In the genomic region with DNA sequence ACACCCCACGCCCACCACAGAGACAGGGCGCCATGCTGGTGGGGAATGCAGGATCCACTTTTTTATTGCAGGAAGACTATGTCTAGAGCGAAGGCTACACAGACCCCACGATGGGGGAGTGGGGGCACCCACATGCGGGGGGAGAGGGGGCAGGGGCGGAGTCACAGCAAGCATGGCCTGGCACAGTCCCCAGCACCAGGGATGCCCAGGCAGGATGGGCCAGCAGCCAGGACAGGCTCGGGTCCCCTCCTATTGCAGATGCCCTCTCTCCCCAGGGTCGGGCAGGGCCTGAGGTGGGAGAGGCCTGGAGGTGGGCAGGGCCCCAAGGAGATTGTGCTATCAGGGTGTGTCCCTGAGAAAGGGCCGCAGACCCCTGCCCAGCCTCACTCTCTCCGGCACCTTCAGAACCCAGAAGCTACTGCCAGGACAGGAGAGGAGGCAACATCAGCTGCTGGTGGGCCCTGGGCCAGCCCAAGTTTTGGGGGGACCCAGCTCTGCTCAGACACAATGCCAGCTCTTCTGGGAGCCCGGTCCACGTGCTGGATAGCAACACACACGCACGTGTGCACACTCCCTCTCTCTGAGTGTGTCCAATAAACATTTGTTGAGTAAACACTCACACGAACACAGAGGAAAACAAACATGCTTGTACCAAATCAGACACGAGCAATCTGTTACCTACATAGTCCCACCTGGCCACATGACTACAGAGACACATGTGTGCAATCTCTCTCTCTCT, we compare ENCODE assay signal across 19 cellular contexts. TPM values are rescaled to one million over a fixed set of nuclear protein-coding genes. Genes with fewer than 3 reads are reported as not detected.
DNase-seq lines count a peak whose midpoint lies in the region; ATAC-seq, FAIRE-seq and TF ChIP-seq lines count a peak whose summit lies in the region.
"Had no signal": no experiment of that assay in that cellular context is flagged by ENCODE, and none has a peak within 500 bp of the region (broad histone marks: within the 10 kb centered on the region; RNA-seq: fewer than 3 reads in every experiment).

No MANE protein-coding gene starts in this region.

- no peak overlapping the region for H2BK5ac ChIP-seq in H1 (ENCODE audit: low read depth, low read length)

- H2AFZ ChIP-seq in HepG2 (ENCODE audit: low read length) (no peak overlapping the region), H1 (ENCODE audit: low read length) (no peak overlapping the region), neural progenitor cell (replicated peaks) (no peak overlapping the region)
- H2AFZ ChIP-seq: GM23248 had no signal

- H3K9me3 ChIP-seq in HepG2 (ENCODE audit: low read length) (peaks cover 8% of the 10 kb centered on the region), right lobe of liver (no peaks in the 10 kb centered on the region), H1 (ENCODE audit: insufficient read depth in 2 of 2, low read depth in 1 of 2, low read length in 1 of 2) (peaks cover 9 to 17% of the 10 kb centered on the region in 2 experiments; a peak in 3 of 4 replicates), neural progenitor cell (ENCODE audit: low read depth) (no peaks in the 10 kb centered on the region)

- H3K27me3 ChIP-seq in HepG2 (ENCODE audit: control insufficient read depth in 1 of 2, insufficient read depth in 2 of 2, low read length in 2 of 2) = peaks cover 1 to 36% of the 10 kb centered on the region in 2 experiments; a peak in 3 of 5 replicates
- no peaks in the 10 kb centered on the region for H3K27me3 ChIP-seq in right lobe of liver
- no peaks in the 10 kb centered on the region for H3K27me3 ChIP-seq in H1 (replicated peaks in 1 of 4; ENCODE audit: control insufficient read depth in 3 of 4, extremely low read depth in 1 of 4, insufficient read depth in 3 of 4, low read length in 3 of 4)
- no peaks in the 10 kb centered on the region for H3K27me3 ChIP-seq in neural progenitor cell

- no peak overlapping the region for H3K4me3 ChIP-seq in HepG2 (replicated peaks in 1 of 3; ENCODE audit: insufficient read depth in 1 of 3, low read depth in 2 of 3, low read length in 3 of 3)
- H3K4me3 ChIP-seq in right lobe of liver = no peak overlapping the region
- H3K4me3 ChIP-seq in H1 (ENCODE audit: extremely low read depth in 1 of 4, insufficient read depth in 2 of 4, low read depth in 3 of 4, low read length in 4 of 4) = no peak overlapping the region
- H3K4me3 ChIP-seq in neural progenitor cell = no peak overlapping the region
- H3K4me3 ChIP-seq: A549, GM23248 had no signal

- H3K27ac ChIP-seq in HepG2 (ENCODE audit: extremely low read length, insufficient read depth, low read length) (no peak overlapping the region), right lobe of liver (no peak overlapping the region), H1 (ENCODE audit: low read depth, low read length) (no peak overlapping the region), neural progenitor cell (no peak overlapping the region)
- H3K27ac ChIP-seq: A549, GM23248 had no signal

- no peak overlapping the region for H3K4me2 ChIP-seq in HepG2 (ENCODE audit: low read depth, low read length)
- no peak overlapping the region for H3K4me2 ChIP-seq in H1 (ENCODE audit: insufficient read depth in 1 of 2, low read depth in 2 of 2, low read length in 2 of 2)
- no peak overlapping the region for H3K4me2 ChIP-seq in neural progenitor cell
- H3K4me2 ChIP-seq: A549 had no signal

- H4K20me1 ChIP-seq in HepG2 (ENCODE audit: insufficient read depth, low read length) (no peaks in the 10 kb centered on the region), H1 (replicated peaks in 1 of 2; ENCODE audit: control insufficient read depth in 1 of 2, insufficient read depth in 2 of 2, low read length in 2 of 2) (peaks cover 0 to 4% of the 10 kb centered on the region in 2 experiments), neural progenitor cell (ENCODE audit: low read depth) (peaks cover 8% of the 10 kb centered on the region)

- H2BK15ac ChIP-seq in H1 (ENCODE audit: low read length) = no peak overlapping the region

- peaks cover 7% of the 10 kb centered on the region; the same call in 1 of the 2 replicates for H3K23me2 ChIP-seq in H1 (ENCODE audit: low read depth, low read length)

- H3K27ac Mint-ChIP-seq in neural progenitor cell = no peak overlapping the region
- H3K27ac Mint-ChIP-seq: CD14-positive monocyte; CD8-positive, alpha-beta T cell had no signal

- POLR2A ChIA-PET in HepG2 (lab: Yijun Ruan, JAX) = no interaction called here
- POLR2A ChIA-PET in H1 (lab: Charles Lee; ENCODE audit: partially characterized antibody) = interaction anchor here (0.6 to 0.9 kb wide), 2 partner anchors 12 to 15 kb away, joined by 3 read pairs; a partner anchor contains a TSS

- H3K9ac ChIP-seq in HepG2 (ENCODE audit: insufficient read depth, low read depth, low read length) = no peak overlapping the region
- no peak overlapping the region for H3K9ac ChIP-seq in H1 (replicated peaks in 1 of 4; ENCODE audit: extremely low read depth in 1 of 4, low read depth in 3 of 4, low read length in 3 of 4)
- no peak overlapping the region for H3K9ac ChIP-seq in neural progenitor cell
- H3K9ac ChIP-seq: GM23248 had no signal

- peaks cover 2% of the 10 kb centered on the region for H3K4me1 Mint-ChIP-seq in neural progenitor cell

- no peak overlapping the region for H3K23ac ChIP-seq in H1 (ENCODE audit: insufficient read length)

- no peaks in the 10 kb centered on the region for H3K79me1 ChIP-seq in H1 (ENCODE audit: low read depth, low read length)

- CTCF ChIA-PET in HepG2 (lab: Yijun Ruan, JAX; ENCODE audit: low intra/inter-chr PET ratio, low total read pairs) = no interaction called here
- CTCF ChIA-PET in H1 (lab: Charles Lee; ENCODE audit: partially characterized antibody) = no interaction called here

- TF ChIP-seq RAD21 in HepG2 (CRISPR knock-in tag; IDR thresholded peaks at IDR 0.05) (no peak), H1 (IDR thresholded peaks at IDR 0.05 in 1 of 2, conservative IDR thresholded peaks at IDR 0.05 in 1 of 2; ENCODE audit: low read depth in 2 of 2, low read length in 2 of 2) (no peak)

- no peak overlapping the region for H2BK20ac ChIP-seq in H1 (ENCODE audit: low read length)

- peaks cover 14% of the 10 kb centered on the region for H3K27me3 Mint-ChIP-seq in neural progenitor cell (ENCODE audit: insufficient read depth, low read depth)

- no peak overlapping the region for H4K8ac ChIP-seq in H1 (ENCODE audit: extremely low read depth, insufficient read depth, low read length)

- peak overlapping the region; percentile 22 for H4K91ac ChIP-seq in H1 (replicated peaks; ENCODE audit: insufficient read length, low read length)

- DNase-seq in HepG2 (ENCODE audit: low spot score) = no peak
- DNase-seq in right lobe of liver = no peak
- no peak for DNase-seq in H1 (ENCODE audit: low read depth in 1 of 2, low spot score in 2 of 2)
- no peak for DNase-seq in neural progenitor cell (ENCODE audit: low spot score)
- no peak for DNase-seq in NCI-H69 (lab: John Stamatoyannopoulos, UW)
- no peak for DNase-seq in NK-92 treated with Interleukin-12 subunit alpha and Interleukin-12 subunit beta, amount 100 ng/mL, for 24 hours (lab: John Stamatoyannopoulos, UW)
- DNase-seq: CD8-positive, alpha-beta T cell; COR-L47; DMS153; DMS79 treated with DMSO at 0.1 percent for 48 hours; EL; GM23248; H7 had no signal

- no peak for ATAC-seq in HepG2
- ATAC-seq in right lobe of liver = no peak
- no peak for ATAC-seq in HG03457 (IDR thresholded peaks at IDR 0.05; ENCODE audit: unreplicated experiment)
- ATAC-seq: A549; CD8-positive, alpha-beta T cell had no signal

- in situ Hi-C loops in HepG2 (cut with HindIII; ENCODE audit: extremely low pct_ligation_motif_present, low pct_unique_long_range_greater_than_20kb) = no loop called here

- H3K4me1 ChIP-seq in HepG2 (ENCODE audit: insufficient read depth, low read length) (0 out of 2 replicates have a peak, but pooled peaks cover under 1% of the 10 kb centered on the region), right lobe of liver (no peaks in the 10 kb centered on the region), H1 (replicated peaks in 1 of 4; ENCODE audit: control insufficient read depth in 3 of 4, insufficient read depth in 4 of 4, low read length in 3 of 4) (peaks cover 0 to 2% (median 2%) of the 10 kb centered on the region in 4 experiments; a peak in 4 of 7 replicates), neural progenitor cell (peaks cover 1% of the 10 kb centered on the region)
- H3K4me1 ChIP-seq: A549 had no signal

- FAIRE-seq in HepG2 (lab: Jason Lieb, UNC) (no peak), H1 (lab: Jason Lieb, UNC) (no peak)
- FAIRE-seq: A549, D721Med, G401.6 had no signal

- BruUV-seq in HepG2 (replicated peaks; lab: Mats Ljungman, UMichigan) = no TSS peak

- no peaks in the 10 kb centered on the region for H3K36me3 ChIP-seq in HepG2 (replicated peaks in 1 of 2; ENCODE audit: control insufficient read depth in 1 of 2, insufficient read depth in 2 of 2, low read length in 2 of 2)
- no peaks in the 10 kb centered on the region for H3K36me3 ChIP-seq in right lobe of liver
- peaks cover 0 to 17% (median 0%) of the 10 kb centered on the region in 4 experiments; a peak in 1 of 8 replicates for H3K36me3 ChIP-seq in H1 (ENCODE audit: control insufficient read depth in 2 of 4, insufficient read depth in 4 of 4, low read length in 3 of 4)
- H3K36me3 ChIP-seq in neural progenitor cell = no peaks in the 10 kb centered on the region

- no peak overlapping the region for H2BK120ac ChIP-seq in H1 (replicated peaks; ENCODE audit: low read depth, low read length)

- H3F3A ChIP-seq in neural progenitor cell (ENCODE audit: low read depth) = peaks cover 9% of the 10 kb centered on the region

- no peak overlapping the region for H3K56ac ChIP-seq in H1 (replicated peaks; ENCODE audit: insufficient read length, low read depth, low read length)

- no peak overlapping the region for H3K4ac ChIP-seq in H1 (replicated peaks; ENCODE audit: insufficient read length, low read depth, low read length)

- TF ChIP-seq CTCF in HepG2 (CRISPR knock-in tag; IDR thresholded peaks at IDR 0.05) = no peak
- no peak for TF ChIP-seq CTCF in right lobe of liver (IDR thresholded peaks at IDR 0.05)
- no peak for TF ChIP-seq CTCF in H1 (IDR thresholded peaks at IDR 0.05; ENCODE audit: control extremely low read depth in 1 of 3, insufficient read depth in 1 of 3, low read depth in 1 of 3, low read length in 3 of 3)
- no peak for TF ChIP-seq CTCF in neural progenitor cell (IDR thresholded peaks at IDR 0.05)

- no peak overlapping the region for H4K5ac ChIP-seq in H1 (ENCODE audit: insufficient read length, low read depth, low read length)

- peaks cover 17% of the 10 kb centered on the region for H3K36me3 Mint-ChIP-seq in neural progenitor cell
- H3K36me3 Mint-ChIP-seq: CD14-positive monocyte; CD8-positive, alpha-beta T cell had no signal

- no peak overlapping the region for H3K14ac ChIP-seq in H1 (ENCODE audit: insufficient read length)

- WGBS in HepG2 (ENCODE audit: low lambda C conversion rate) = 21% methylated on average over 14 of the region's 16 CpGs
- 50% methylated on average over 11 of the region's 16 CpGs for WGBS in right lobe of liver (ENCODE audit: insufficient coverage, low coverage, low lambda C conversion rate, missing lambda C conversion rate)
- WGBS in H1 (ENCODE audit: extremely low coverage in 1 of 2, insufficient coverage in 1 of 2, insufficient read length in 1 of 2, insufficient replicate concordance in 2 of 2, low coverage in 1 of 2, low lambda C conversion rate in 2 of 2, missing lambda C conversion rate in 1 of 2), 2 experiments = 86% methylated on average over 15 of the region's 16 CpGs; no CpG with 5 or more reads in 1 of the 2 experiments

- intact Hi-C loops in HepG2 (cut with micrococcal nuclease; ENCODE audit: unreplicated experiment) = no loop called here
- intact Hi-C loops in right lobe of liver (cut with DNase I) = no loop called here

- H3K79me2 ChIP-seq in HepG2 (ENCODE audit: insufficient read depth, low read length) (no peaks in the 10 kb centered on the region), H1 (ENCODE audit: control insufficient read depth in 1 of 2, insufficient read depth in 2 of 2, low read length in 2 of 2) (no peaks in the 10 kb centered on the region), neural progenitor cell (ENCODE audit: low read depth) (no peaks in the 10 kb centered on the region)

- H3K18ac ChIP-seq in H1 (ENCODE audit: extremely low read depth, low read length) = no peak overlapping the region

- H2BK12ac ChIP-seq in H1 (ENCODE audit: low read depth, low read length) = no peak overlapping the region

- peaks cover 11% of the 10 kb centered on the region for H3K9me3 Mint-ChIP-seq in neural progenitor cell

- H3K4me3 Mint-ChIP-seq in neural progenitor cell = peak overlapping the region; percentile 34
- H3K4me3 Mint-ChIP-seq: CD14-positive monocyte; CD8-positive, alpha-beta T cell had no signal

- H2AK5ac ChIP-seq in H1 (ENCODE audit: low read depth, low read length) = no peak overlapping the region

- TF ChIP-seq POLR2A in HepG2 (IDR thresholded peaks at IDR 0.05; ENCODE audit: insufficient read depth in 1 of 2, low read depth in 2 of 2, low read length in 2 of 2) = no peak
- TF ChIP-seq POLR2A in right lobe of liver (IDR thresholded peaks at IDR 0.05) = no peak
- TF ChIP-seq POLR2A in H1 (IDR thresholded peaks at IDR 0.05; ENCODE audit: control extremely low read depth in 1 of 2, low read depth in 2 of 2, low read length in 2 of 2) = no peak

- TF ChIP-seq EP300 in HepG2 (IDR thresholded peaks at IDR 0.05; ENCODE audit: low read depth in 2 of 2, low read length in 2 of 2) = no peak
- no peak for TF ChIP-seq EP300 in HepG2 (CRISPR knock-in tag; IDR thresholded peaks at IDR 0.05; ENCODE audit: borderline replicate concordance)
- TF ChIP-seq EP300 in H1 (IDR thresholded peaks at IDR 0.05; ENCODE audit: borderline replicate concordance in 1 of 2, low read depth in 2 of 2, low read length in 2 of 2) = no peak

RNA-seq across cellular contexts. Expression of a gene that starts 6.5 kb away (rescaled TPM):
- total RNA-seq in HepG2 (2016; rRNA removed; fragmentation: Illumina TruSeq; extraction: Trizol) (0.97 and 1.2 TPM in 2 replicates), right lobe of liver (1 to 10 TPM in 1 of 6 experiments, under 1 TPM in 1, not detected in 4; 0.19 to 1.6 TPM), neural progenitor cell (ENCODE audit: low replicate concordance) (2.7 and 4.2 TPM in 2 replicates)
- 0.61 and 0.62 TPM in 2 replicates for total RNA-seq in HepG2 (2016; cell fraction: cytosol; rRNA removed; fragmentation: Illumina TruSeq; extraction: Trizol; ENCODE audit: low read depth)
- 1.0 and 1.1 TPM in 2 replicates for total RNA-seq in HepG2 (2016; cell fraction: insoluble cytoplasmic fraction; rRNA removed; fragmentation: Illumina TruSeq; extraction: Trizol)
- total RNA-seq in HepG2 (2016; cell fraction: membrane; rRNA removed; fragmentation: Illumina TruSeq; extraction: Trizol) = 1.3 and 1.6 TPM in 2 replicates
- total RNA-seq in HepG2 (2016; cell fraction: nucleus; rRNA removed; fragmentation: Illumina TruSeq; extraction: Trizol) = 0.56 and 0.94 TPM in 2 replicates
- polyA plus RNA-seq in HepG2 (2011; rRNA removed) (1.8 and 2.9 TPM in 2 replicates), H1 (2011; rRNA removed) (20.2 and 20.8 TPM in 2 replicates)
- 1.7 and 2.2 TPM in 2 replicates for polyA plus RNA-seq in HepG2 (2011; cell fraction: cytosol; rRNA removed)
- 2.6 and 3.2 TPM in 2 replicates for polyA plus RNA-seq in HepG2 (2011; cell fraction: nucleus; rRNA removed)
- 1.3 and 1.7 TPM in 2 replicates for polyA plus RNA-seq in HepG2 (2012)
- polyA plus RNA-seq in HepG2 (2016; cell fraction: cytosol; fragmentation: Illumina TruSeq; extraction: Trizol; ENCODE audit: low read depth) = 0.97 and 1.5 TPM in 2 replicates
- 1.7 and 2.5 TPM in 2 replicates for polyA plus RNA-seq in HepG2 (2016; cell fraction: insoluble cytoplasmic fraction; fragmentation: Illumina TruSeq; extraction: Trizol; ENCODE audit: low read depth)
- 1.8 and 1.9 TPM in 2 replicates for polyA plus RNA-seq in HepG2 (2016; cell fraction: membrane; fragmentation: Illumina TruSeq; extraction: Trizol; ENCODE audit: low read depth)
- 1.9 and 2.0 TPM in 2 replicates for polyA plus RNA-seq in HepG2 (2016; cell fraction: nucleus; fragmentation: Illumina TruSeq; extraction: Trizol; ENCODE audit: insufficient read depth, low read depth)
- 0.35 and 2.3 TPM in 2 replicates for polyA minus RNA-seq in HepG2 (2011; rRNA and poly(A)+ RNA removed; ENCODE audit: low replicate concordance)
- polyA minus RNA-seq in HepG2 (2011; cell fraction: cytosol; rRNA and poly(A)+ RNA removed) = 1.7 and 1.8 TPM in 2 replicates
- polyA minus RNA-seq in HepG2 (2011; cell fraction: nucleus; rRNA and poly(A)+ RNA removed) = 0.64 and 0.75 TPM in 2 replicates
- 21.3 and 22.3 TPM in 2 replicates for total RNA-seq in H1 (2021; fragmentation: NEBNext Ultra II Directional; extraction: Animal tissue kit (Norgen Biotek cat#: 25700))
- polyA plus RNA-seq in H1 (2011; cell fraction: cytosol; rRNA removed) = 21.4 TPM
- 19.1 TPM for polyA plus RNA-seq in H1 (2011; cell fraction: nucleus; rRNA removed)
- polyA plus RNA-seq in H1 (2012, experiment 1 of 2) = 15.2 to 24.1 TPM (median 21.6 TPM) in 4 replicates
- polyA plus RNA-seq in H1 (2012, experiment 2 of 2) = 22.4 TPM
- polyA plus RNA-seq in H1 (2013, experiment 1 of 2) = 9.3 TPM
- polyA plus RNA-seq in H1 (2013, experiment 2 of 2) = 9.8 TPM
- 10.0 and 13.0 TPM in 2 replicates for polyA minus RNA-seq in H1 (2011; rRNA and poly(A)+ RNA removed)
- polyA minus RNA-seq in H1 (2011; cell fraction: cytosol; rRNA and poly(A)+ RNA removed) = 20.5 TPM
- polyA minus RNA-seq in H1 (2011; cell fraction: nucleus; rRNA and poly(A)+ RNA removed) = 7.2 TPM
- total RNA-seq: HT-29 had no signal
- polyA plus RNA-seq: CD14-positive monocyte had no signal

RNA-seq across cellular contexts. Expression of a gene that starts 12.2 kb away (rescaled TPM):
- total RNA-seq in HepG2 (2016; rRNA removed; fragmentation: Illumina TruSeq; extraction: Trizol) (1.4 and 1.7 TPM in 2 replicates), right lobe of liver (1 to 10 TPM; 1.3 to 3.7 (median 2.3) TPM), neural progenitor cell (ENCODE audit: low replicate concordance) (7.0 and 9.6 TPM in 2 replicates)
- total RNA-seq in HepG2 (2016; cell fraction: cytosol; rRNA removed; fragmentation: Illumina TruSeq; extraction: Trizol; ENCODE audit: low read depth) = 1.3 and 2.3 TPM in 2 replicates
- total RNA-seq in HepG2 (2016; cell fraction: insoluble cytoplasmic fraction; rRNA removed; fragmentation: Illumina TruSeq; extraction: Trizol) = 1.3 and 1.7 TPM in 2 replicates
- 2.6 and 3.1 TPM in 2 replicates for total RNA-seq in HepG2 (2016; cell fraction: membrane; rRNA removed; fragmentation: Illumina TruSeq; extraction: Trizol)
- total RNA-seq in HepG2 (2016; cell fraction: nucleus; rRNA removed; fragmentation: Illumina TruSeq; extraction: Trizol) = 1.5 TPM in 2 replicates
- polyA plus RNA-seq in HepG2 (2011; rRNA removed) (3.3 and 3.9 TPM in 2 replicates), H1 (2011; rRNA removed) (2.8 and 5.6 TPM in 2 replicates)
- polyA plus RNA-seq in HepG2 (2011; cell fraction: cytosol; rRNA removed) = 3.1 and 3.7 TPM in 2 replicates
- polyA plus RNA-seq in HepG2 (2011; cell fraction: nucleus; rRNA removed) = 6.7 and 7.8 TPM in 2 replicates
- 2.6 and 4.5 TPM in 2 replicates for polyA plus RNA-seq in HepG2 (2012)
- 7.6 and 10.4 TPM in 2 replicates for polyA plus RNA-seq in HepG2 (2016; cell fraction: cytosol; fragmentation: Illumina TruSeq; extraction: Trizol; ENCODE audit: low read depth)
- polyA plus RNA-seq in HepG2 (2016; cell fraction: insoluble cytoplasmic fraction; fragmentation: Illumina TruSeq; extraction: Trizol; ENCODE audit: low read depth) = 3.9 and 5.5 TPM in 2 replicates
- 6.5 and 9.8 TPM in 2 replicates for polyA plus RNA-seq in HepG2 (2016; cell fraction: membrane; fragmentation: Illumina TruSeq; extraction: Trizol; ENCODE audit: low read depth)
- 7.6 and 8.6 TPM in 2 replicates for polyA plus RNA-seq in HepG2 (2016; cell fraction: nucleus; fragmentation: Illumina TruSeq; extraction: Trizol; ENCODE audit: insufficient read depth, low read depth)
- 1.2 TPM in 1 of 2 replicates, not detected in the other for polyA minus RNA-seq in HepG2 (2011; rRNA and poly(A)+ RNA removed; ENCODE audit: low replicate concordance)
- polyA minus RNA-seq in HepG2 (2011; cell fraction: cytosol; rRNA and poly(A)+ RNA removed) = 1.2 and 1.7 TPM in 2 replicates
- 1.1 and 1.2 TPM in 2 replicates for polyA minus RNA-seq in HepG2 (2011; cell fraction: nucleus; rRNA and poly(A)+ RNA removed)
- 7.0 and 7.8 TPM in 2 replicates for total RNA-seq in H1 (2021; fragmentation: NEBNext Ultra II Directional; extraction: Animal tissue kit (Norgen Biotek cat#: 25700))
- polyA plus RNA-seq in H1 (2011; cell fraction: cytosol; rRNA removed) = 4.4 TPM
- polyA plus RNA-seq in H1 (2011; cell fraction: nucleus; rRNA removed) = 5.8 TPM
- 4.4 to 5.6 TPM (median 4.9 TPM) in 4 replicates for polyA plus RNA-seq in H1 (2012, experiment 1 of 2)
- polyA plus RNA-seq in H1 (2012, experiment 2 of 2) = 4.8 TPM
- 5.1 TPM for polyA plus RNA-seq in H1 (2013, experiment 1 of 2)
- 5.1 TPM for polyA plus RNA-seq in H1 (2013, experiment 2 of 2)
- polyA minus RNA-seq in H1 (2011; rRNA and poly(A)+ RNA removed) = 1.0 and 2.5 TPM in 2 replicates
- polyA minus RNA-seq in H1 (2011; cell fraction: cytosol; rRNA and poly(A)+ RNA removed) = 2.9 TPM
- 2.0 TPM for polyA minus RNA-seq in H1 (2011; cell fraction: nucleus; rRNA and poly(A)+ RNA removed)

RNA-seq across cellular contexts. Expression of a gene that starts 25.1 kb away (rescaled TPM):
- total RNA-seq in HepG2 (2016; rRNA removed; fragmentation: Illumina TruSeq; extraction: Trizol) (25.0 and 41.6 TPM in 2 replicates), right lobe of liver (10 to 100 TPM; 13.5 to 29.5 (median 19.6) TPM), neural progenitor cell (ENCODE audit: low replicate concordance) (6.1 and 28.5 TPM in 2 replicates)
- total RNA-seq in HepG2 (2016; cell fraction: cytosol; rRNA removed; fragmentation: Illumina TruSeq; extraction: Trizol; ENCODE audit: low read depth) = 28.6 and 43.2 TPM in 2 replicates
- total RNA-seq in HepG2 (2016; cell fraction: insoluble cytoplasmic fraction; rRNA removed; fragmentation: Illumina TruSeq; extraction: Trizol) = 19.6 and 44.5 TPM in 2 replicates
- 45.1 and 60.0 TPM in 2 replicates for total RNA-seq in HepG2 (2016; cell fraction: membrane; rRNA removed; fragmentation: Illumina TruSeq; extraction: Trizol)
- total RNA-seq in HepG2 (2016; cell fraction: nucleus; rRNA removed; fragmentation: Illumina TruSeq; extraction: Trizol) = 30.3 and 32.7 TPM in 2 replicates
- polyA plus RNA-seq in HepG2 (2011; rRNA removed) (33.6 and 34.2 TPM in 2 replicates), H1 (2011; rRNA removed) (52.9 and 78.1 TPM in 2 replicates)
- 39.9 and 48.2 TPM in 2 replicates for polyA plus RNA-seq in HepG2 (2011; cell fraction: cytosol; rRNA removed)
- 22.1 and 24.0 TPM in 2 replicates for polyA plus RNA-seq in HepG2 (2011; cell fraction: nucleus; rRNA removed)
- polyA plus RNA-seq in HepG2 (2012) = 18.4 and 30.9 TPM in 2 replicates
- polyA plus RNA-seq in HepG2 (2016; cell fraction: cytosol; fragmentation: Illumina TruSeq; extraction: Trizol; ENCODE audit: low read depth) = 41.4 and 52.9 TPM in 2 replicates
- polyA plus RNA-seq in HepG2 (2016; cell fraction: insoluble cytoplasmic fraction; fragmentation: Illumina TruSeq; extraction: Trizol; ENCODE audit: low read depth) = 27.9 and 37.1 TPM in 2 replicates
- polyA plus RNA-seq in HepG2 (2016; cell fraction: membrane; fragmentation: Illumina TruSeq; extraction: Trizol; ENCODE audit: low read depth) = 50.5 and 57.8 TPM in 2 replicates
- 65.1 and 70.7 TPM in 2 replicates for polyA plus RNA-seq in HepG2 (2016; cell fraction: nucleus; fragmentation: Illumina TruSeq; extraction: Trizol; ENCODE audit: insufficient read depth, low read depth)
- 38.4 and 71.1 TPM in 2 replicates for polyA minus RNA-seq in HepG2 (2011; rRNA and poly(A)+ RNA removed; ENCODE audit: low replicate concordance)
- polyA minus RNA-seq in HepG2 (2011; cell fraction: cytosol; rRNA and poly(A)+ RNA removed) = 13.8 and 15.1 TPM in 2 replicates
- 8.5 and 9.3 TPM in 2 replicates for polyA minus RNA-seq in HepG2 (2011; cell fraction: nucleus; rRNA and poly(A)+ RNA removed)
- 33.0 and 35.8 TPM in 2 replicates for total RNA-seq in H1 (2021; fragmentation: NEBNext Ultra II Directional; extraction: Animal tissue kit (Norgen Biotek cat#: 25700))
- polyA plus RNA-seq in H1 (2011; cell fraction: cytosol; rRNA removed) = 55.3 TPM
- polyA plus RNA-seq in H1 (2011; cell fraction: nucleus; rRNA removed) = 45.8 TPM
- polyA plus RNA-seq in H1 (2012, experiment 1 of 2) = 23.4 to 34.6 TPM (median 32.4 TPM) in 4 replicates
- 41.0 TPM for polyA plus RNA-seq in H1 (2012, experiment 2 of 2)
- 40.9 TPM for polyA plus RNA-seq in H1 (2013, experiment 1 of 2)
- polyA plus RNA-seq in H1 (2013, experiment 2 of 2) = 51.3 TPM
- 27.0 and 46.1 TPM in 2 replicates for polyA minus RNA-seq in H1 (2011; rRNA and poly(A)+ RNA removed)
- polyA minus RNA-seq in H1 (2011; cell fraction: cytosol; rRNA and poly(A)+ RNA removed) = 16.2 TPM
- 16.2 TPM for polyA minus RNA-seq in H1 (2011; cell fraction: nucleus; rRNA and poly(A)+ RNA removed)
